ENCODE assay signal across 8 cellular contexts in the genomic region with DNA sequence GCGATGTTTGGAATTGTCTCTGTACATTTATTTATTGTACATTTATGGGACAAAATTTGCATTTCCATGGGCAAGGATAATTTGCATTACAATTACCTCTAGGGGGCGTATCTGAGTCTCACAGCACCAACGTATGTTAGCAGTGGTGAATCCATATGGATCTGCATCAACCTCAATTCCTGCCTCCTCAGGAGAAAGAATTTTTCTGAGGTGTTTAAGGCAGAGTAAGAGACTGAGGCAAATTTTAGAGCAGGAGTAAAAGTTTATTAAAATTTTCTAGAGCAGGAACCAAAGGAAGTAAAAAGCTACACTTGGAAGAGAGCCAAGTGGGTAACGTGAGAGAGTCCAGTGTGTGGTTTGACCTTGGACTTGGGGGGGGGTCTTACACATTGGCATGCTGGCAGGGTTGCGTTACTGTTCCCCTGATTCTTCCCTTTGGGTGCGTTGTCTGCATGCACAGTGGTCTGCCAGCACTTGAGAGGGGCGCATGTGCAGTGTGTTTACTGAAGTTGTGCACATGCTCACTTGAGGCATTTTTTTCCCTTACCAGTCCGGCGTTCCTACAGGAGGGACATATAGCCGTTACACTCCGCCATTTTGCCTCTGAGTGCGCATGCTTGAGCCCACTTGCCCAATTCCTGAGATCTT. TPM values are rescaled to one million over a fixed set of nuclear protein-coding genes. Genes with fewer than 3 reads are reported as not detected.
DNase-seq lines count a peak whose midpoint lies in the region; ATAC-seq, FAIRE-seq and TF ChIP-seq lines count a peak whose summit lies in the region.

No MANE protein-coding gene starts in this region.

- TF ChIP-seq CTCF in RWPE1 (conservative IDR thresholded peaks at IDR 0.05; ENCODE audit: low read depth) (peak; percentile 91), sigmoid colon (IDR thresholded peaks at IDR 0.05) (peak; percentile 51 to 79 (median 58))

- H3K27ac ChIP-seq in RWPE1 (no peak overlapping the region), sigmoid colon (no peak overlapping the region), aorta (ENCODE audit: low read depth in 1 of 2, low read length in 2 of 2) (no peak overlapping the region)

- peaks cover 0 to 6% (median 2%) of the 10 kb centered on the region in 4 donors for H3K4me1 ChIP-seq in sigmoid colon
- no peaks in the 10 kb centered on the region for H3K4me1 ChIP-seq in aorta (ENCODE audit: control insufficient read depth in 1 of 2, insufficient read depth in 2 of 2, low read length in 2 of 2)

- no peaks in the 10 kb centered on the region for H3K9me3 ChIP-seq in sigmoid colon
- no peaks in the 10 kb centered on the region for H3K9me3 ChIP-seq in aorta (ENCODE audit: control insufficient read depth, low read length)

- WGBS in sigmoid colon, 2 donors: 62 to 71% methylated on average over 12 of the region's 12 CpGs
- WGBS in aorta, 2 donors: 59 to 61% methylated on average over 12 of the region's 12 CpGs

- no peak for FAIRE-seq in HTR-8/SVneo (lab: Jason Lieb, UNC)

- peak; percentile 59 for DNase-seq in CD1c-positive myeloid dendritic cell (ENCODE audit: extremely low spot score)
- DNase-seq in HTR-8/SVneo (ENCODE audit: insufficient read length, low spot score): peak; percentile 20
- peak; percentile 48 for DNase-seq in RWPE1 (ENCODE audit: low spot score)
- peak; percentile 48 for DNase-seq in fibroblast of the conjunctiva (ENCODE audit: low read depth)
- no peak for DNase-seq in sigmoid colon
- no peak for DNase-seq in T1000 (lab: John Stamatoyannopoulos, UW)
- no peak for DNase-seq in aorta

- no peak for TF ChIP-seq EP300 in sigmoid colon (IDR thresholded peaks at IDR 0.05)

- POLR2A ChIA-PET in RWPE1 (lab: Yijun Ruan, JAX; ENCODE audit: low non-redundant PET): no interaction called here

- H3K27me3 ChIP-seq in sigmoid colon (no peaks in the 10 kb centered on the region), aorta (ENCODE audit: control insufficient read depth in 1 of 2, insufficient read depth in 2 of 2, low read length in 1 of 2) (no peaks in the 10 kb centered on the region)

- TF ChIP-seq POLR2A in sigmoid colon (IDR thresholded peaks at IDR 0.05): no peak

- CTCF ChIA-PET in RWPE1 (lab: Yijun Ruan, JAX): interaction anchor here (0.6 to 2.7 kb wide), 9 partner anchors 10 to 359 kb away, joined by 3 to 14 read pairs (median 3); a partner anchor contains a TSS

- ATAC-seq in HG02642 (IDR thresholded peaks at IDR 0.05; ENCODE audit: poor library complexity, unreplicated experiment): no peak
- no peak for ATAC-seq in aorta (ENCODE audit: low FRiP score)

- H3K36me3 ChIP-seq in sigmoid colon (no peaks in the 10 kb centered on the region), aorta (ENCODE audit: control insufficient read depth in 1 of 2, insufficient read depth in 2 of 2, low read length in 1 of 2) (no peaks in the 10 kb centered on the region)

- H3K4me3 ChIP-seq in sigmoid colon: no peak overlapping the region
- no peak overlapping the region for H3K4me3 ChIP-seq in aorta (ENCODE audit: low read length in 2 of 2)

- intact Hi-C loops in sigmoid colon (cut with DNase I): no loop called here
- intact Hi-C loops in aorta (cut with DNase I): loop anchor here in 1 of 2 donors (5.0 kb wide), 1 partner anchor 80 kb away; no protein-coding TSS in a partner anchor

RNA-seq across cellular contexts. Expression of a gene that starts 21.0 kb away (rescaled TPM):
- total RNA-seq in sigmoid colon (10 to 100 TPM; 28.2 to 33.2 (median 30.4) TPM), aorta (10 to 100 TPM; 48.3 to 52.7 TPM)
- polyA plus RNA-seq in sigmoid colon (10 to 100 TPM; 42.6 to 61.7 (median 42.9) TPM), aorta (10 to 100 TPM; 29.3 to 32.6 TPM)

RNA-seq across cellular contexts. Expression of a gene that starts 45.3 kb away (rescaled TPM):
- total RNA-seq in sigmoid colon: 1,000 to 10,000 TPM; 1,610 to 2,826 (median 1,919) TPM
- polyA plus RNA-seq in sigmoid colon: 100 to 1,000 TPM; 333 to 617 (median 497) TPM
- total RNA-seq in aorta: 1,000 to 10,000 TPM in 1 of 2 donors, 100 to 1,000 TPM in 1; 922 to 2,469 TPM
- 1,000 to 10,000 TPM in 1 of 2 donors, 100 to 1,000 TPM in 1; 451 to 1,099 TPM for polyA plus RNA-seq in aorta

Comparison
In these comparisons a context has a peak if more than half of its experiments do, and no peak if none do; other contexts are left out.
1. DNase-seq: peak in CD1c-positive myeloid dendritic cell (single experiment), HTR-8/SVneo (single experiment), RWPE1 (single experiment) and fibroblast of the conjunctiva (single experiment); none in sigmoid colon (single experiment), T1000 (single experiment) and aorta (0 of 2).